ENCODE assay signal across 13 cellular contexts in the genomic region with DNA sequence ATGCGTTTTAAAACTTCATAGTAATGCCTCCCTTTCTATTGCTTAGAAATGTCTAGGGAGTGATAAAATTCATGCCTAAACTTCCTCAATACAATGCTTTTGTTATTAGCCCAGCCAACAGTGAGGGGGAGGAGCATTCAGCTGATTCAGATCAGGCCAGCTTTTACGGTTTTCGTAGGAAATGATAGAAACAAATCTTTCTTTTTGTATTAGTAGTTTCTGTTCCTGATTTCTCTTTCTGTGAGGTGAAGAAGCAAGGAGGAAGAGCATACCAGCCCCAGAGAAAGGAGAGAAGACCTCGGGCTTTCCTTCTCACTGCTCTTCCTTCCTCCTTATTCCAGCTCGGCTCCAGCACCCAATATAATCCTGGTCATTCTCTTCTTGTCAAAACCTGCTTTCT. TPM values are rescaled to one million over a fixed set of nuclear protein-coding genes. Genes with fewer than 3 reads are reported as not detected.
DNase-seq lines count a peak whose midpoint lies in the region; ATAC-seq lines count a peak whose summit lies in the region.
"Had no signal": no experiment of that assay in that cellular context is flagged by ENCODE, and none has a peak within 500 bp of the region (broad histone marks: within the 10 kb centered on the region; RNA-seq: fewer than 3 reads in every experiment).

No MANE protein-coding gene starts in this region.

- H3K9me3 Mint-ChIP-seq in activated CD4-positive, alpha-beta T cell treated with anti-CD3 and anti-CD28 coated beads, Interleukin-2, amount 10 ng/mL, durations not matched to agents 24 days and 14 days, result no peaks in the 10 kb centered on the region
- H3K9me3 Mint-ChIP-seq: activated naive CD4-positive, alpha-beta T cell treated with anti-CD3 and anti-CD28 coated beads, Interleukin-2, amount 50 U/mL, for 24 hours had no signal

- no peaks in the 10 kb centered on the region for H3K27me3 Mint-ChIP-seq in activated CD4-positive, alpha-beta T cell treated with anti-CD3 and anti-CD28 coated beads, Interleukin-2, amount 10 ng/mL, durations not matched to agents 24 days and 14 days
- H3K27me3 Mint-ChIP-seq: activated naive CD4-positive, alpha-beta T cell treated with anti-CD3 and anti-CD28 coated beads, Interleukin-2, amount 50 U/mL, for 24 hours had no signal

- H3K36me3 ChIP-seq in H7 (replicated peaks; ENCODE audit: control insufficient read depth, insufficient read depth, low read length), result no peaks in the 10 kb centered on the region

- H3K4me3 Mint-ChIP-seq in activated CD4-positive, alpha-beta T cell treated with anti-CD3 and anti-CD28 coated beads, Interleukin-2, amount 10 ng/mL, durations not matched to agents 24 days and 14 days, result no peak overlapping the region
- H3K4me3 Mint-ChIP-seq: activated naive CD4-positive, alpha-beta T cell treated with anti-CD3 and anti-CD28 coated beads, Interleukin-2, amount 50 U/mL, for 24 hours had no signal

- no peak overlapping the region for H3K27ac Mint-ChIP-seq in activated CD4-positive, alpha-beta T cell treated with anti-CD3 and anti-CD28 coated beads, Interleukin-2, amount 10 ng/mL, durations not matched to agents 24 days and 14 days
- H3K27ac Mint-ChIP-seq: activated naive CD4-positive, alpha-beta T cell treated with anti-CD3 and anti-CD28 coated beads, Interleukin-2, amount 50 U/mL, for 24 hours had no signal

- no peaks in the 10 kb centered on the region for H3K36me3 Mint-ChIP-seq in activated CD4-positive, alpha-beta T cell treated with anti-CD3 and anti-CD28 coated beads, Interleukin-2, amount 10 ng/mL, durations not matched to agents 24 days and 14 days (ENCODE audit: low read depth)
- H3K36me3 Mint-ChIP-seq: activated naive CD4-positive, alpha-beta T cell treated with anti-CD3 and anti-CD28 coated beads, Interleukin-2, amount 50 U/mL, for 24 hours had no signal

- intact Hi-C loops in posterior cingulate gyrus (cut with DNase I), result no loop called here
- intact Hi-C loops in activated CD4-positive, alpha-beta T cell treated with anti-CD3 and anti-CD28 coated beads, Interleukin-2, amount 10 ng/mL, durations not matched to agents 24 days and 14 days (cut with micrococcal nuclease), result no loop called here

- H3K4me3 ChIP-seq in H7 (ENCODE audit: insufficient read depth, low read depth, low read length), result no peak overlapping the region

- no peaks in the 10 kb centered on the region for H3K4me1 Mint-ChIP-seq in activated CD4-positive, alpha-beta T cell treated with anti-CD3 and anti-CD28 coated beads, Interleukin-2, amount 10 ng/mL, durations not matched to agents 24 days and 14 days
- H3K4me1 Mint-ChIP-seq: activated naive CD4-positive, alpha-beta T cell treated with anti-CD3 and anti-CD28 coated beads, Interleukin-2, amount 50 U/mL, for 24 hours had no signal

- ATAC-seq in GM18868 (IDR thresholded peaks at IDR 0.05; ENCODE audit: unreplicated experiment) (peak; percentile 94), GM21737 (IDR thresholded peaks at IDR 0.05; ENCODE audit: unreplicated experiment) (peak; percentile 70), HG03442 (IDR thresholded peaks at IDR 0.05; ENCODE audit: unreplicated experiment) (peak; percentile 95)

- DNase-seq in medulla oblongata (ENCODE audit: extremely low spot score) (peak; percentile 56), posterior cingulate gyrus (no peak), H7 (no peak)
- no peak for DNase-seq in activated CD4-positive, alpha-beta T cell treated with anti-CD3 and anti-CD28 coated beads, Interleukin-2, amount 10 ng/mL, durations not matched to agents 24 days and 14 days
- DNase-seq in activated CD4-positive, alpha-beta T cell treated with anti-CD3 and anti-CD28 coated beads for 4 hours, result no peak
- DNase-seq: NCI-H345 had no signal

- no peaks in the 10 kb centered on the region for H3K27me3 ChIP-seq in H7 (ENCODE audit: control insufficient read depth, insufficient read depth, low read length)

RNA-seq across cellular contexts. Expression of gene ITPRID1, which starts 35.1 kb away (rescaled TPM):
- total RNA-seq in H7 (2014; rRNA removed; shearing (Covaris generic)), result 0.18 and 0.24 TPM in 2 replicates
- not detected in 2 replicates for total RNA-seq in activated CD4-positive, alpha-beta T cell treated with anti-CD3 and anti-CD28 coated beads, Interleukin-2, amount 10 ng/mL, durations not matched to agents 24 days and 14 days
- total RNA-seq: Daoy, endothelial cell of umbilical vein, posterior vena cava had no signal
